22 cellular contexts compared by ENCODE assay signal in genomic region chrX:108516184-108516583, GRCh38.
DNase-seq lines count a peak whose midpoint lies in the region; ATAC-seq, FAIRE-seq and TF ChIP-seq lines count a peak whose summit lies in the region.
"Had no signal": no experiment of that assay in that cellular context is flagged by ENCODE, and none has a peak within 500 bp of the region (broad histone marks: within the 10 kb centered on the region; RNA-seq: fewer than 3 reads in every experiment).

No MANE protein-coding gene starts in this region.

- H3K27ac Mint-ChIP-seq in astrocyte (ENCODE audit: unreplicated experiment): peak overlapping the region; percentile 36
- H3K27ac Mint-ChIP-seq: activated B cell treated with CpG ODN at 0.5 μM for 24 hours; activated naive CD8-positive, alpha-beta T cell treated with anti-CD3 and anti-CD28 coated beads, Interleukin-2, amount 50 U/mL, for 24 hours; activated T-helper 17 cell treated with anti-CD3 and anti-CD28 coated beads, Interleukin-2, amount 50 U/mL, for 72 hours; CD4-positive, alpha-beta memory T cell; stimulated activated memory B cell treated with anti-CD40 and anti-IgM and Interleukin-4, amounts not matched to agents 10 μg/mL and 1 μg/mL and 100 μg/mL, for 72 hours; T-helper 1 cell treated with Interleukin-12 subunit alpha and Interleukin-12 subunit beta and Interleukin-4 antibody, amounts not matched to agents 30 μg/mL and 1 μg/mL, for 36 hours had no signal

- H3K4me1 ChIP-seq in HUES6 (ENCODE audit: control insufficient read depth, insufficient read depth, low read length) (peaks cover 10% of the 10 kb centered on the region), astrocyte (ENCODE audit: insufficient read depth, low read length) (peaks cover 3% of the 10 kb centered on the region)
- H3K4me1 ChIP-seq: left lung, pancreas, transverse colon had no signal

- H3K4me1 Mint-ChIP-seq in astrocyte (ENCODE audit: low read depth, unreplicated experiment): peaks cover 31% of the 10 kb centered on the region
- H3K4me1 Mint-ChIP-seq: activated B cell treated with CpG ODN at 0.5 μM for 24 hours; activated naive CD8-positive, alpha-beta T cell treated with anti-CD3 and anti-CD28 coated beads, Interleukin-2, amount 50 U/mL, for 24 hours; activated T-helper 17 cell treated with anti-CD3 and anti-CD28 coated beads, Interleukin-2, amount 50 U/mL, for 72 hours; CD4-positive, alpha-beta memory T cell; stimulated activated memory B cell treated with anti-CD40 and anti-IgM and Interleukin-4, amounts not matched to agents 10 μg/mL and 1 μg/mL and 100 μg/mL, for 72 hours had no signal

- no peak overlapping the region for H3K4me3 Mint-ChIP-seq in astrocyte (ENCODE audit: unreplicated experiment)
- H3K4me3 Mint-ChIP-seq: activated B cell treated with CpG ODN at 0.5 μM for 24 hours; activated naive CD8-positive, alpha-beta T cell treated with anti-CD3 and anti-CD28 coated beads, Interleukin-2, amount 50 U/mL, for 24 hours; activated T-helper 17 cell treated with anti-CD3 and anti-CD28 coated beads, Interleukin-2, amount 50 U/mL, for 72 hours; CD4-positive, alpha-beta memory T cell; stimulated activated memory B cell treated with anti-CD40 and anti-IgM and Interleukin-4, amounts not matched to agents 10 μg/mL and 1 μg/mL and 100 μg/mL, for 72 hours; T-helper 1 cell treated with Interleukin-12 subunit alpha and Interleukin-12 subunit beta and Interleukin-4 antibody, amounts not matched to agents 30 μg/mL and 1 μg/mL, for 36 hours had no signal

- H2AFZ ChIP-seq in astrocyte (ENCODE audit: low read depth, low read length): no peak overlapping the region

- no peak for TF ChIP-seq CTCF in astrocyte (IDR thresholded peaks at IDR 0.05; ENCODE audit: insufficient read depth, low read depth, low read length)
- TF ChIP-seq CTCF in omental fat pad (IDR thresholded peaks at IDR 0.05): no peak

- H3K27ac ChIP-seq in HUES6 (ENCODE audit: low read depth, low read length) (peak overlapping the region; percentile 48), astrocyte (ENCODE audit: low read depth, low read length) (no peak overlapping the region)
- H3K27ac ChIP-seq: coronary artery, HL-60, KMS-11, left lung, pancreas, transverse colon had no signal

- H3K27me3 ChIP-seq in HUES6 (ENCODE audit: control insufficient read depth, insufficient read depth, low read length) (no peaks in the 10 kb centered on the region; the same call in 1 of the 2 replicates), astrocyte (ENCODE audit: insufficient read depth, low read length) (no peaks in the 10 kb centered on the region)
- H3K27me3 ChIP-seq: pancreas, transverse colon had no signal

- FAIRE-seq in astrocyte (lab: Jason Lieb, UNC): peak; percentile 97
- FAIRE-seq: pancreas had no signal

- H3K9me3 Mint-ChIP-seq in astrocyte (ENCODE audit: unreplicated experiment): no peaks in the 10 kb centered on the region
- H3K9me3 Mint-ChIP-seq: activated naive CD8-positive, alpha-beta T cell treated with anti-CD3 and anti-CD28 coated beads, Interleukin-2, amount 50 U/mL, for 24 hours; activated T-helper 17 cell treated with anti-CD3 and anti-CD28 coated beads, Interleukin-2, amount 50 U/mL, for 72 hours; stimulated activated memory B cell treated with anti-CD40 and anti-IgM and Interleukin-4, amounts not matched to agents 10 μg/mL and 1 μg/mL and 100 μg/mL, for 72 hours; T-helper 1 cell treated with Interleukin-12 subunit alpha and Interleukin-12 subunit beta and Interleukin-4 antibody, amounts not matched to agents 30 μg/mL and 1 μg/mL, for 36 hours had no signal

- ATAC-seq in omental fat pad (ENCODE audit: low FRiP score) (no peak), HG03196 (IDR thresholded peaks at IDR 0.05; ENCODE audit: unreplicated experiment) (no peak)
- ATAC-seq: activated naive CD8-positive, alpha-beta T cell treated with anti-CD3 and anti-CD28 coated beads, Interleukin-2, amount 50 U/mL, for 24 hours; activated T-helper 17 cell treated with anti-CD3 and anti-CD28 coated beads, Interleukin-2, amount 50 U/mL, for 72 hours; left lung; pancreas; Right ventricle myocardium inferior; stimulated activated memory B cell treated with anti-CD40 and anti-IgM and Interleukin-4, amounts not matched to agents 10 μg/mL and 1 μg/mL and 100 μg/mL, for 72 hours had no signal

- H3K79me2 ChIP-seq in astrocyte (ENCODE audit: insufficient read depth, low read length): no peaks in the 10 kb centered on the region

- no peaks in the 10 kb centered on the region; the same call in 1 of the 2 replicates for H3K36me3 ChIP-seq in HUES6 (ENCODE audit: control insufficient read depth, insufficient read depth, low read length)
- H3K36me3 ChIP-seq in astrocyte (ENCODE audit: insufficient read depth, low read length): no peaks in the 10 kb centered on the region
- H3K36me3 ChIP-seq: left lung, pancreas, transverse colon had no signal

- DNase-seq in astrocyte (ENCODE audit: low read depth) (peak; percentile 77), fibroblast of gingiva (ENCODE audit: low read depth) (peak; percentile 47), renal cortical epithelial cell (ENCODE audit: low read depth) (peak; percentile 1), 8988T (no peak), omental fat pad (ENCODE audit: low spot score) (no peak)
- DNase-seq: activated B cell treated with CpG ODN at 0.5 μM for 24 hours; activated naive CD8-positive, alpha-beta T cell treated with anti-CD3 and anti-CD28 coated beads, Interleukin-2, amount 50 U/mL, for 24 hours; CD4-positive, alpha-beta memory T cell; left lung; NCI-H1417; NK-92 treated with Interleukin-12 subunit alpha and Interleukin-12 subunit beta, amount 100 ng/mL, for 24 hours; pancreas; transverse colon had no signal

- no peak overlapping the region for H3K4me3 ChIP-seq in HUES6 (ENCODE audit: low read depth, low read length)
- H3K4me3 ChIP-seq in astrocyte (ENCODE audit: insufficient read depth, low read depth, low read length): no peak overlapping the region
- H3K4me3 ChIP-seq: coronary artery, left lung, pancreas, transverse colon had no signal

- no peaks in the 10 kb centered on the region for H3K36me3 Mint-ChIP-seq in astrocyte (ENCODE audit: low read depth, unreplicated experiment)
- H3K36me3 Mint-ChIP-seq: CD4-positive, alpha-beta memory T cell; stimulated activated memory B cell treated with anti-CD40 and anti-IgM and Interleukin-4, amounts not matched to agents 10 μg/mL and 1 μg/mL and 100 μg/mL, for 72 hours had no signal

- no peaks in the 10 kb centered on the region for H4K20me1 ChIP-seq in astrocyte (ENCODE audit: insufficient read depth, low read length)

- H3K27me3 Mint-ChIP-seq in astrocyte (ENCODE audit: low read depth, unreplicated experiment): no peaks in the 10 kb centered on the region
- H3K27me3 Mint-ChIP-seq: activated B cell treated with CpG ODN at 0.5 μM for 24 hours; activated naive CD8-positive, alpha-beta T cell treated with anti-CD3 and anti-CD28 coated beads, Interleukin-2, amount 50 U/mL, for 24 hours; activated T-helper 17 cell treated with anti-CD3 and anti-CD28 coated beads, Interleukin-2, amount 50 U/mL, for 72 hours; CD4-positive, alpha-beta memory T cell; stimulated activated memory B cell treated with anti-CD40 and anti-IgM and Interleukin-4, amounts not matched to agents 10 μg/mL and 1 μg/mL and 100 μg/mL, for 72 hours had no signal

- no peak overlapping the region for H3K9ac ChIP-seq in HUES6 (ENCODE audit: low read length)
- no peak overlapping the region for H3K9ac ChIP-seq in astrocyte (ENCODE audit: low read length)
- H3K9ac ChIP-seq: KMS-11 had no signal

- H3K4me2 ChIP-seq in astrocyte (ENCODE audit: low read length): peak overlapping the region; percentile 10
- H3K4me2 ChIP-seq: KMS-11 had no signal

- peaks cover 7% of the 10 kb centered on the region for H3K9me3 ChIP-seq in HUES6 (ENCODE audit: control insufficient read depth, insufficient read depth, low read depth, low read length)
- H3K9me3 ChIP-seq in astrocyte (ENCODE audit: insufficient read depth, low read depth, low read length): no peaks in the 10 kb centered on the region
- H3K9me3 ChIP-seq: left lung, pancreas, transverse colon had no signal

Comparison
In these comparisons a context has a peak if more than half of its experiments do, and no peak if none do; other contexts are left out.
1. DNase-seq: peak in astrocyte (single experiment), fibroblast of gingiva (single experiment) and renal cortical epithelial cell (single experiment); none in 8988T (single experiment) and omental fat pad (single experiment).